16 cellular contexts compared by ENCODE assay signal in genomic region chr5:115430374-115430773, GRCh38.
DNase-seq lines count a peak whose midpoint lies in the region; ATAC-seq, FAIRE-seq and TF ChIP-seq lines count a peak whose summit lies in the region.
"Had no signal": no experiment of that assay in that cellular context is flagged by ENCODE, and none has a peak within 500 bp of the region (broad histone marks: within the 10 kb centered on the region; RNA-seq: fewer than 3 reads in every experiment).

No MANE protein-coding gene starts in this region.

- no peaks in the 10 kb centered on the region for H3K9me3 ChIP-seq in mucosa of descending colon
- no peaks in the 10 kb centered on the region for H3K9me3 ChIP-seq in right cardiac atrium (ENCODE audit: control insufficient read depth, low read length)
- H3K9me3 ChIP-seq: MG63 had no signal

- no peaks in the 10 kb centered on the region for H3K27me3 ChIP-seq in right cardiac atrium (ENCODE audit: control insufficient read depth, insufficient read depth)
- H3K27me3 ChIP-seq: MG63 had no signal

- peaks cover 4% of the 10 kb centered on the region for H3K4me1 ChIP-seq in mucosa of descending colon (ENCODE audit: low read depth)
- peaks cover 4% of the 10 kb centered on the region for H3K4me1 ChIP-seq in right cardiac atrium (ENCODE audit: control insufficient read depth, insufficient read depth, low read length)

- TF ChIP-seq POLR2A in GM12891 (IDR thresholded peaks at IDR 0.05; ENCODE audit: low read depth, low read length) = no peak

- H3K27ac ChIP-seq in right cardiac atrium (ENCODE audit: low read length) = no peak overlapping the region

- H3K36me3 ChIP-seq in mucosa of descending colon (ENCODE audit: low read depth) = no peaks in the 10 kb centered on the region
- H3K36me3 ChIP-seq: MG63 had no signal

- TF ChIP-seq CTCF in LNCaP clone FGC (IDR thresholded peaks at IDR 0.05; ENCODE audit: control insufficient read depth, extremely low read depth, insufficient read depth) (no peak), epithelial cell of esophagus (IDR thresholded peaks at IDR 0.05; ENCODE audit: insufficient read depth, low read depth, low read length, missing control alignments) (no peak), mucosa of descending colon (IDR thresholded peaks at IDR 0.05) (no peak)

- DNase-seq in LNCaP clone FGC (ENCODE audit: low read depth) = peak; percentile 63
- peak; percentile 44 for DNase-seq in NCI-H748 treated with DMSO at 0.1 percent for 48 hours (lab: John Stamatoyannopoulos, UW)
- peak; percentile 67 for DNase-seq in epithelial cell of esophagus (ENCODE audit: low read depth)
- DNase-seq in mucosa of descending colon = no peak
- no peak for DNase-seq in right cardiac atrium
- no peak for DNase-seq in putamen (ENCODE audit: low spot score)
- DNase-seq in GM12891 (ENCODE audit: insufficient read length, low spot score) = no peak
- DNase-seq: CD4-positive, alpha-beta T cell; KG1; MG63; NCI-H1092; NCI-H1694 treated with DMSO at 0.1 percent for 48 hours; NCI-H226; NCI-H82; SIG-M5 had no signal

- intact Hi-C loops in mucosa of descending colon (cut with DNase I, micrococcal nuclease) = no loop called here
- intact Hi-C loops in right cardiac atrium (cut with DNase I) = no loop called here

- FAIRE-seq in GM12891 (lab: Jason Lieb, UNC) = no peak
- FAIRE-seq: HepG2 had no signal

- H3K4me3 ChIP-seq in LNCaP clone FGC (ENCODE audit: low read depth, low read length) (no peak overlapping the region), epithelial cell of esophagus (ENCODE audit: low read length) (no peak overlapping the region), mucosa of descending colon (no peak overlapping the region), right cardiac atrium (ENCODE audit: low read length) (no peak overlapping the region)
- H3K4me3 ChIP-seq: MG63 had no signal

- ATAC-seq in mucosa of descending colon = peak; percentile 54
- ATAC-seq in right cardiac atrium = no peak
- ATAC-seq: HepG2 had no signal

- 80% methylated on average over 2 of the region's 2 CpGs for WGBS in right cardiac atrium

TF ChIP-seq in GM12891, 5 proteins besides CTCF, POLR2A, EP300 and RAD21:
- TF ChIP-seq POU2F2 (IDR thresholded peaks at IDR 0.05; ENCODE audit: low read depth, low read length) = no peak
- no peak for TF ChIP-seq POLR2AphosphoS5 (IDR thresholded peaks at IDR 0.05; ENCODE audit: low read depth, low read length)
- TF ChIP-seq SPI1 (IDR thresholded peaks at IDR 0.05; ENCODE audit: low read depth, low read length) = no peak
- TF ChIP-seq PAX5 (IDR thresholded peaks at IDR 0.05; ENCODE audit: insufficient read depth, low read length, severe bottlenecking) = no peak
- no peak for TF ChIP-seq TAF1 (IDR thresholded peaks at IDR 0.05; ENCODE audit: low read depth, low read length)
TF ChIP-seq in GM12891: peak in this region for 0.

Comparison
In these comparisons a context has a peak if more than half of its experiments do, and no peak if none do; other contexts are left out.
1. DNase-seq: peak in LNCaP clone FGC (single experiment), NCI-H748 treated with DMSO at 0.1 percent for 48 hours (single experiment) and epithelial cell of esophagus (single experiment); none in mucosa of descending colon (0 of 3), right cardiac atrium (0 of 3), putamen (single experiment) and GM12891 (single experiment).